In the genomic region with DNA sequence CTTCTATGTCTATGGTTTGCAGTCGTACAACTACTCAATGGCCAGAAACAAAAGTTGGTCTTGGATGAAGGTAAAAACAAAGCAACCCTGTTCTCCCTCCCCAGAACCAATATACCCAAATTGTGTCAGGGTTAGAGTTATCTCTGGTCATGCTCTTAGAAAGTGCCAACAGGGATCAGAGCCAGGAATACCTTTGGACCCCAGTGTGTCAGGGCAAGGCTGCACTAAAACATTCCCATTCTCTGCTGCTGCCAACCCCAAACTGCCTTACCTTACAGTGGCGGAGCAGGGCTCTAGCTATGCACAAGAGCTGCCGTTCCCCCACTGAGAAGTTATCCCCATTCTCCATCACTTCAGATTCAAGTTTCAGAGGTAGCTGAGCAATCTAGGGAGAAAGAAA, we compare ENCODE assay signal across 9 cellular contexts.
"Had no signal": no experiment of that assay in that cellular context is flagged by ENCODE, and none has a peak within 500 bp of the region (broad histone marks: within the 10 kb centered on the region; RNA-seq: fewer than 3 reads in every experiment).

No MANE protein-coding gene starts in this region.

- H3K27ac Mint-ChIP-seq: GM23338, HFFc6 had no signal

- H2AFZ ChIP-seq: GM23338 had no signal

- H3K4me3 Mint-ChIP-seq: GM23338, HFFc6 had no signal

- DNase-seq: H7, HFFc6, IMR-90, KG1 had no signal

- H3K4me1 Mint-ChIP-seq: GM23338 had no signal

- ATAC-seq: GM23338, HCT116, K562 had no signal

- H3K4me3 ChIP-seq: GM23338, HAP-1, K562 had no signal

- H3K27ac ChIP-seq: HL-60 had no signal

- H3K4me1 ChIP-seq: HAP-1 had no signal

- H3K4me2 ChIP-seq: GM23338 had no signal

- H3K9me3 ChIP-seq: HAP-1 had no signal
